ENCODE assay signal across 8 cellular contexts in the genomic region with DNA sequence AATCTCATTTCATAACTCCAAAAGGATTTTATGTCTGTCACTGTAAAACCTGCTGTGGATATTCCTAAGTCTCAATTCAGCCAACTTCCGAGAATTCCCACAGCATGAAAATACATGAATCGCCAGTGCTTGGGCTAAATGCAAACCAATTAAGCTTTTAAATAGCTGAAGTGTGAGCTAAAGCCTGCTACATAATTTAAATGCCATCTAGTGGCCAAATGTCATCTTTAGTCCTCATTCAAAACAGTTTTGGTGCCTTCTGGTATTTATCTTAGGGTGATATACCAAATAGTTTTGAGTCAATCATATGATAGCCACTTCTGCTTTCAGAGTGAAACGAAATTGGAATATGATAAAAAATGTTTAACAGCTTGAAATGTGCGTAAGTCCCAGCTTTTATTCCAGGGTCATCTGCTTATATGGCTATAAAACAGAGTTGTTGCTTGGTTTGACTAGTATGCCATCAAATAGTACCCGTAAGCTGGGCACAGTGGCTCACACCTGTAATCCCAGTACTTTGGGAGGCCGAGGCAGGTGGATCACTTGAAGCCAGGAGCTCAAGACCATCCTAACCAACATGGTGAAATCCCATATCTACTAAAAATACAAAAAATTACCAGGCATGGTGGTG. TPM values are rescaled to one million over a fixed set of nuclear protein-coding genes. Genes with fewer than 3 reads are reported as not detected.
DNase-seq lines count a peak whose midpoint lies in the region; ATAC-seq and TF ChIP-seq lines count a peak whose summit lies in the region.

No MANE protein-coding gene starts in this region.

- H3F3A ChIP-seq in DOHH2 (ENCODE audit: control insufficient read depth, insufficient read depth): no peaks in the 10 kb centered on the region

- no peaks in the 10 kb centered on the region for H3K36me3 ChIP-seq in DOHH2 (ENCODE audit: control insufficient read depth, low read length)
- no peaks in the 10 kb centered on the region for H3K36me3 ChIP-seq in parathyroid adenoma (ENCODE audit: control insufficient read depth, insufficient read depth, low read length)

- H3K4me3 ChIP-seq in DOHH2 (ENCODE audit: low read length): no peak overlapping the region
- no peak overlapping the region for H3K4me3 ChIP-seq in parathyroid adenoma (ENCODE audit: low read depth, low read length)

- ATAC-seq in GM21367 (IDR thresholded peaks at IDR 0.05; ENCODE audit: unreplicated experiment) (peak; percentile 72), HG03439 (IDR thresholded peaks at IDR 0.05; ENCODE audit: unreplicated experiment) (no peak)

- H3K79me2 ChIP-seq in DOHH2 (ENCODE audit: control insufficient read depth, low read length) (no peaks in the 10 kb centered on the region), parathyroid adenoma (no peaks in the 10 kb centered on the region)

- H3K4me1 ChIP-seq in DOHH2 (ENCODE audit: control insufficient read depth, low read length): peaks cover 3% of the 10 kb centered on the region
- H3K4me1 ChIP-seq in parathyroid adenoma: no peaks in the 10 kb centered on the region

- H3K4me2 ChIP-seq in DOHH2 (ENCODE audit: low read length): no peak overlapping the region
- H3K4me2 ChIP-seq in parathyroid adenoma (ENCODE audit: low read length): no peak overlapping the region

- TF ChIP-seq CTCF in DOHH2 (IDR thresholded peaks at IDR 0.05; ENCODE audit: low read depth, low read length, poor library complexity, severe bottlenecking) (peak; percentile 66), LNCAP (IDR thresholded peaks at IDR 0.05) (peak; percentile 71), parathyroid adenoma (IDR thresholded peaks at IDR 0.05) (peak; percentile 67)

- H3K27me3 ChIP-seq in DOHH2 (ENCODE audit: control insufficient read depth, low read length): no peaks in the 10 kb centered on the region
- no peaks in the 10 kb centered on the region for H3K27me3 ChIP-seq in parathyroid adenoma (ENCODE audit: control insufficient read depth, insufficient read depth, low read length)

- H3K27ac ChIP-seq in DOHH2 (ENCODE audit: low read depth, low read length) (no peak overlapping the region), parathyroid adenoma (no peak overlapping the region)

- H3K9ac ChIP-seq in parathyroid adenoma: no peak overlapping the region

- DNase-seq in RPMI7951 (ENCODE audit: low read depth): peak; percentile 66
- DNase-seq in fibroblast of peridontal ligament (ENCODE audit: extremely low read depth): peak; percentile 76
- no peak for DNase-seq in cortex of kidney (lab: John Stamatoyannopoulos, UW)

- H3K9me2 ChIP-seq in DOHH2 (replicated peaks; ENCODE audit: control insufficient read depth, low read length): no peaks in the 10 kb centered on the region

- H3K9me3 ChIP-seq in DOHH2 (ENCODE audit: control insufficient read depth, insufficient read depth, low read length) (no peaks in the 10 kb centered on the region), parathyroid adenoma (ENCODE audit: control insufficient read depth, low read length) (no peaks in the 10 kb centered on the region)

- no peaks in the 10 kb centered on the region for H4K20me1 ChIP-seq in DOHH2 (ENCODE audit: control insufficient read depth, insufficient read depth, low read depth, low read length)

- peak overlapping the region; percentile 33 for H2AFZ ChIP-seq in parathyroid adenoma

RNA-seq across cellular contexts. Expression of gene CCNL1, which starts 41.8 kb away (rescaled TPM):
- 74.4 and 91.2 TPM in 2 replicates for total RNA-seq in RPMI7951 (2014; rRNA removed; shearing (Covaris generic))
